ENCODE assay signal across 27 cellular contexts in the genomic region with DNA sequence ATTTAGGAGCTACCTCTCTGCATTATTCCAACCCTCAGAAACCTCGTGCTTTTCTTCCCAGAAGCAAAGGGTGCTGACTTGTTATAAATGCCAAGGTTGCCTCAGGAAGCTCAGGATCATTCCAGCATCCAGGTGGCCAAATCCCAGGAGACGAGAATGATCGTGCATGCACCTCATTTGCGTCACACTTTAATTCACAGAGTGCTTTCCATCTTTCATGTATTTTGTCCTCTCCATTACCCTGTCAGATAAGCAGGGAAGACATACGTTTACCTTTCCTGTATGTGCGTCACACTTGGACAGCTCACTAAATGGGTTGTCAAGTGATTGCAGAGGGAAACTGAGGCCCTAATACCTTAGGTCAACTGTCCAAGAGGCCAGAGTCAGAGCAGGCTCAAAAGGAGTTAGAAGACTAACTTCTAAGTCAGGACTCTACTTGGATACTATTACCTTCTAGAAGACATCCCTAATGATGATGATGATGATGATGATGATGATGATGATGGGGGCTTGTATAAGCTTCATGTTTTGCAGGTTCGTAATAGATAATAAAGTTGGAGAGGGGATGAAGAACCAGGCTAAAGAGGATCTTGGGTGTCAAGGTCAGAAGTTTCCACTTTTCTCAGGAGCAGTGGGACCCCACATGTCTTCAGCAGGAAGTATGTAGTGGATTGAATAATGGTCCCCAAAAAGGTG.
"Had no signal": no experiment of that assay in that cellular context is flagged by ENCODE, and none has a peak within 500 bp of the region (broad histone marks: within the 10 kb centered on the region; RNA-seq: fewer than 3 reads in every experiment).

No MANE protein-coding gene starts in this region.

- H3K4me2 ChIP-seq: hepatocyte, neural progenitor cell had no signal

- H3K9me3 Mint-ChIP-seq: naive thymus-derived CD8-positive, alpha-beta T cell; nephron; stimulated activated naive B cell treated with anti-CD40 and anti-IgM and Interleukin-4, amounts not matched to agents 10 μg/mL and 1 μg/mL and 100 μg/mL, for 72 hours had no signal

- H3K9me3 ChIP-seq: lower lobe of right lung, ovary, prostate gland, stomach, testis, thyroid gland, transverse colon, upper lobe of left lung, vagina had no signal

- H3K27me3 ChIP-seq: neural progenitor cell, ovary, testis, thyroid gland, upper lobe of left lung, vagina had no signal

- H3K9ac ChIP-seq: neural progenitor cell had no signal

- H3K4me3 ChIP-seq: hepatocyte, lower lobe of right lung, neural progenitor cell, ovary, prostate gland, skin epidermis, stomach, testis, thyroid gland, transverse colon, upper lobe of left lung, vagina had no signal

- H3K79me2 ChIP-seq: hepatocyte had no signal

- H3K4me3 Mint-ChIP-seq: naive thymus-derived CD8-positive, alpha-beta T cell; nephron; neural progenitor cell; stimulated activated naive B cell treated with anti-CD40 and anti-IgM and Interleukin-4, amounts not matched to agents 10 μg/mL and 1 μg/mL and 100 μg/mL, for 72 hours had no signal

- H2AFZ ChIP-seq: hepatocyte, neural progenitor cell had no signal

- H3K36me3 ChIP-seq: lower lobe of right lung, neural progenitor cell, ovary, prostate gland, stomach, thyroid gland, transverse colon, upper lobe of left lung, vagina had no signal

- ATAC-seq: left lobe of liver; lower lobe of right lung; naive thymus-derived CD8-positive, alpha-beta T cell; right cardiac atrium; sciatic nerve; stimulated activated naive B cell treated with anti-CD40 and anti-IgM and Interleukin-4, amounts not matched to agents 10 μg/mL and 1 μg/mL and 100 μg/mL, for 72 hours; stimulated activated naive CD8-positive, alpha-beta T cell treated with anti-CD3 and anti-CD28 coated beads, Interleukin-15, Interleukin-2, amounts not matched to agents 100 U/mL and 50 U/mL, for 24 hours had no signal

- H3K27ac Mint-ChIP-seq: nephron; stimulated activated naive B cell treated with anti-CD40 and anti-IgM and Interleukin-4, amounts not matched to agents 10 μg/mL and 1 μg/mL and 100 μg/mL, for 72 hours had no signal

- H3K27ac ChIP-seq: hepatocyte, lower lobe of right lung, neural progenitor cell, ovary, prostate gland, skin epidermis, stomach, testis, thyroid gland, transverse colon, upper lobe of left lung, vagina had no signal

- DNase-seq: islet precursor cell; lower lobe of right lung; mammary epithelial cell; mesenchymal stem cell; naive thymus-derived CD8-positive, alpha-beta T cell; ovary; retina; right cardiac atrium; stimulated activated CD4-positive, alpha-beta T cell treated with anti-CD3 and anti-CD28 coated beads, Interleukin-12 subunit alpha, Interleukin-12 subunit beta, amount 100 ng/mL, for 4 hours; stimulated activated CD4-positive, alpha-beta T cell treated with anti-CD3 and anti-CD28 coated beads, Interleukin-15, amount 100 ng/mL, for 24 hours; stimulated activated CD4-positive, alpha-beta T cell treated with anti-CD3 and anti-CD28 coated beads, Interleukin-2, amount 100 ng/mL, for 24 hours; stimulated activated CD4-positive, alpha-beta T cell treated with anti-CD3 and anti-CD28 coated beads, Interleukin-4, amount 100 ng/mL, for 1 hour; stimulated activated naive B cell treated with anti-CD40 and anti-IgM and Interleukin-4, amounts not matched to agents 10 μg/mL and 1 μg/mL and 100 μg/mL, for 72 hours; stimulated activated naive CD8-positive, alpha-beta T cell treated with anti-CD3 and anti-CD28 coated beads, Interleukin-15, Interleukin-2, amounts not matched to agents 100 U/mL and 50 U/mL, for 24 hours; stomach; testis; thyroid gland; transverse colon; upper lobe of left lung had no signal

- H3K36me3 Mint-ChIP-seq: naive thymus-derived CD8-positive, alpha-beta T cell; neural progenitor cell; stimulated activated naive B cell treated with anti-CD40 and anti-IgM and Interleukin-4, amounts not matched to agents 10 μg/mL and 1 μg/mL and 100 μg/mL, for 72 hours had no signal
